In genomic region chr11:66114957-66115356, GRCh38 we compare ENCODE assay signal across 8 cellular contexts. TPM values are rescaled to one million over a fixed set of nuclear protein-coding genes. Genes with fewer than 3 reads are reported as not detected.
DNase-seq lines count a peak whose midpoint lies in the region; ATAC-seq and TF ChIP-seq lines count a peak whose summit lies in the region.
"Not testable (repeated sequence)": the region's sequence is repeated elsewhere in the genome, so short reads cannot be mapped to it uniquely, and the experiment has no call there.

No MANE protein-coding gene starts in this region.

- H3K9me3 ChIP-seq in A673 (ENCODE audit: low read depth, low read length, poor library complexity, severe bottlenecking); HEK293 (ENCODE audit: control insufficient read depth, insufficient read depth, low read depth, low read length); OCI-LY7 (ENCODE audit: low read length); endodermal cell (ENCODE audit: control insufficient read depth, low read length): not testable (repeated sequence)

- WGBS in endodermal cell (ENCODE audit: insufficient coverage in 1 of 2, insufficient read length in 1 of 2), 2 experiments = 100% methylated on average over 3 of the region's 3 CpGs; no CpG with 5 or more reads in 1 of the 2 experiments

- not testable (repeated sequence) for H3K27me3 Mint-ChIP-seq in activated CD4-positive, alpha-beta T cell treated with anti-CD3 and anti-CD28 coated beads, Interleukin-2, amount 10 ng/mL, durations not matched to agents 7 days and 5 days; activated naive CD4-positive, alpha-beta T cell treated with anti-CD3 and anti-CD28 coated beads, Interleukin-2, amount 10 ng/mL, durations not matched to agents 7 days and 5 days; endodermal cell (ENCODE audit: insufficient read depth); naive thymus-derived CD8-positive, alpha-beta T cell

- H3K27ac ChIP-seq in A673 (ENCODE audit: low read depth, low read length, poor library complexity, severe bottlenecking) (peak overlapping the region; percentile 72), OCI-LY7 (ENCODE audit: low read depth, low read length, poor library complexity, severe bottlenecking) (peak overlapping the region; percentile 53)
- H3K27ac ChIP-seq in HEK293 (ENCODE audit: extremely low read depth, low read depth, low read length); endodermal cell (ENCODE audit: low read depth, low read length): not testable (repeated sequence)

- BruUV-seq in A673 (replicated peaks; lab: Mats Ljungman, UMichigan); OCI-LY7 (replicated peaks; lab: Mats Ljungman, UMichigan): not testable (repeated sequence)

- not testable (repeated sequence) for H3K36me3 ChIP-seq in A673 (ENCODE audit: insufficient read depth, low read length, poor library complexity, severe bottlenecking); HEK293 (ENCODE audit: control insufficient read depth in 2 of 2, insufficient read depth in 1 of 2, low read length in 2 of 2); OCI-LY7 (ENCODE audit: insufficient read depth, low read length); endodermal cell (ENCODE audit: control insufficient read depth, insufficient read depth, low read length)

- H3K27ac Mint-ChIP-seq in activated CD4-positive, alpha-beta T cell treated with anti-CD3 and anti-CD28 coated beads, Interleukin-2, amount 10 ng/mL, durations not matched to agents 7 days and 5 days = peak overlapping the region; percentile 92
- peak overlapping the region; percentile 90 for H3K27ac Mint-ChIP-seq in activated naive CD4-positive, alpha-beta T cell treated with anti-CD3 and anti-CD28 coated beads, Interleukin-2, amount 10 ng/mL, durations not matched to agents 7 days and 5 days
- H3K27ac Mint-ChIP-seq in endodermal cell = peak overlapping the region; percentile 17
- peak overlapping the region; percentile 84 to 95 (median 92) for H3K27ac Mint-ChIP-seq in naive thymus-derived CD8-positive, alpha-beta T cell
- H3K27ac Mint-ChIP-seq in stimulated activated effector memory CD8-positive, alpha-beta T cell treated with anti-CD3 and anti-CD28 coated beads, Interleukin-12 subunit alpha, Interleukin-12 subunit beta, amount 100 ng/mL, for 72 hours = peak overlapping the region; percentile 91

- H3K9ac ChIP-seq in endodermal cell (ENCODE audit: extremely low read depth, low read length, poor library complexity, severe bottlenecking) = not testable (repeated sequence)

- not testable (repeated sequence) for H3K27me3 ChIP-seq in A673 (replicated peaks; ENCODE audit: insufficient read depth, low read depth, low read length, poor library complexity); endodermal cell (ENCODE audit: control insufficient read depth, insufficient read depth, low read length, poor library complexity, severe bottlenecking)

- not testable (repeated sequence) for ATAC-seq in naive thymus-derived CD8-positive, alpha-beta T cell; stimulated activated effector memory CD8-positive, alpha-beta T cell treated with anti-CD3 and anti-CD28 coated beads, Interleukin-12 subunit alpha, Interleukin-12 subunit beta, amount 100 ng/mL, for 72 hours

- H3K9me3 Mint-ChIP-seq in activated CD4-positive, alpha-beta T cell treated with anti-CD3 and anti-CD28 coated beads, Interleukin-2, amount 10 ng/mL, durations not matched to agents 7 days and 5 days; activated naive CD4-positive, alpha-beta T cell treated with anti-CD3 and anti-CD28 coated beads, Interleukin-2, amount 10 ng/mL, durations not matched to agents 7 days and 5 days; endodermal cell; naive thymus-derived CD8-positive, alpha-beta T cell; stimulated activated effector memory CD8-positive, alpha-beta T cell treated with anti-CD3 and anti-CD28 coated beads, Interleukin-12 subunit alpha, Interleukin-12 subunit beta, amount 100 ng/mL, for 72 hours: not testable (repeated sequence)

- CTCF ChIA-PET in A673 (lab: Charles Lee) = interaction anchor here (0.6 kb wide), 1 partner anchor 12 kb away, joined by 3 read pairs; no protein-coding TSS in a partner anchor
- CTCF ChIA-PET in HEK293 (lab: Yijun Ruan, JAX) = interaction anchor here (0.6 to 4.9 kb wide), 5 partner anchors 17 to 149 kb away, joined by 3 to 30 read pairs (median 5); no protein-coding TSS in a partner anchor
- CTCF ChIA-PET in OCI-LY7 (lab: Charles Lee; ENCODE audit: unreplicated experiment) = not testable (repeated sequence)
- CTCF ChIA-PET in activated CD4-positive, alpha-beta T cell treated with anti-CD3 and anti-CD28 coated beads, Interleukin-2, amount 10 ng/mL, durations not matched to agents 7 days and 5 days (lab: Charles Lee) = interaction anchor here (0.6 to 1.9 kb wide), 7 partner anchors 7 to 128 kb away, joined by 3 to 7 read pairs (median 3); no protein-coding TSS in a partner anchor
- CTCF ChIA-PET in activated naive CD4-positive, alpha-beta T cell treated with anti-CD3 and anti-CD28 coated beads, Interleukin-2, amount 10 ng/mL, durations not matched to agents 7 days and 5 days (lab: Charles Lee) = interaction anchor here (0.7 to 2.6 kb wide), 6 partner anchors 9 to 47 kb away, joined by 3 to 19 read pairs (median 5); no protein-coding TSS in a partner anchor

- not testable (repeated sequence) for H4K20me1 ChIP-seq in OCI-LY7 (ENCODE audit: insufficient read depth, low read length)

- peak overlapping the region; percentile 22; the same call in 1 of the 2 replicates for H2AFZ ChIP-seq in OCI-LY7 (ENCODE audit: low read length)

- H3K36me3 Mint-ChIP-seq in activated CD4-positive, alpha-beta T cell treated with anti-CD3 and anti-CD28 coated beads, Interleukin-2, amount 10 ng/mL, durations not matched to agents 7 days and 5 days (ENCODE audit: low read depth); activated naive CD4-positive, alpha-beta T cell treated with anti-CD3 and anti-CD28 coated beads, Interleukin-2, amount 10 ng/mL, durations not matched to agents 7 days and 5 days; endodermal cell (ENCODE audit: low read depth); naive thymus-derived CD8-positive, alpha-beta T cell; stimulated activated effector memory CD8-positive, alpha-beta T cell treated with anti-CD3 and anti-CD28 coated beads, Interleukin-12 subunit alpha, Interleukin-12 subunit beta, amount 100 ng/mL, for 72 hours: not testable (repeated sequence)

- H3K9me2 ChIP-seq in OCI-LY7 (ENCODE audit: insufficient read depth, low read length) = not testable (repeated sequence)

- POLR2A ChIA-PET in A673 (lab: Charles Lee; ENCODE audit: low non-redundant PET) = interaction anchor here (0.6 to 1.1 kb wide), 2 partner anchors 11 to 204 kb away, joined by 7 to 9 read pairs; no protein-coding TSS in a partner anchor
- POLR2A ChIA-PET in HEK293 (lab: Yijun Ruan, JAX) = interaction anchor here (0.7 kb wide), 1 partner anchor 48 kb away, joined by 3 read pairs; no protein-coding TSS in a partner anchor
- POLR2A ChIA-PET in OCI-LY7 (lab: Charles Lee) = interaction anchor here (0.6 to 4.0 kb wide), 9 partner anchors 10 to 799 kb away, joined by 3 to 48 read pairs (median 4); no protein-coding TSS in a partner anchor
- POLR2A ChIA-PET in activated CD4-positive, alpha-beta T cell treated with anti-CD3 and anti-CD28 coated beads, Interleukin-2, amount 10 ng/mL, durations not matched to agents 7 days and 5 days (lab: Charles Lee) = not testable (repeated sequence)
- POLR2A ChIA-PET in naive thymus-derived CD8-positive, alpha-beta T cell (lab: Charles Lee) = interaction anchor here (0.6 to 7.3 kb wide), 14 partner anchors 9 to 475 kb away, joined by 3 to 89 read pairs (median 8); partner anchors contain the start of gene PACS1

- not testable (repeated sequence) for DNase-seq in A673 (ENCODE audit: low spot score); OCI-LY7 (ENCODE audit: low spot score); activated CD4-positive, alpha-beta T cell treated with anti-CD3 and anti-CD28 coated beads, Interleukin-2, amount 10 ng/mL, durations not matched to agents 7 days and 5 days; activated naive CD4-positive, alpha-beta T cell treated with anti-CD3 and anti-CD28 coated beads, Interleukin-2, amount 10 ng/mL, durations not matched to agents 7 days and 5 days; endodermal cell; naive thymus-derived CD8-positive, alpha-beta T cell; stimulated activated effector memory CD8-positive, alpha-beta T cell treated with anti-CD3 and anti-CD28 coated beads, Interleukin-12 subunit alpha, Interleukin-12 subunit beta, amount 100 ng/mL, for 72 hours (ENCODE audit: low spot score in 2 of 2)

- H3K4me1 ChIP-seq in A673 (ENCODE audit: insufficient read depth, low read length, poor library complexity, severe bottlenecking) (peaks cover 76% of the 10 kb centered on the region), HEK293 (ENCODE audit: control insufficient read depth, insufficient read depth, low read length) (peaks cover 16% of the 10 kb centered on the region; the same call in 1 of the 2 replicates), OCI-LY7 (ENCODE audit: insufficient read depth, low read length, poor library complexity, severe bottlenecking) (peaks cover 77% of the 10 kb centered on the region), endodermal cell (ENCODE audit: control insufficient read depth, insufficient read depth, low read length) (peaks cover 21% of the 10 kb centered on the region)

- peak overlapping the region; percentile 66 for H3K4me3 Mint-ChIP-seq in activated CD4-positive, alpha-beta T cell treated with anti-CD3 and anti-CD28 coated beads, Interleukin-2, amount 10 ng/mL, durations not matched to agents 7 days and 5 days
- H3K4me3 Mint-ChIP-seq in activated naive CD4-positive, alpha-beta T cell treated with anti-CD3 and anti-CD28 coated beads, Interleukin-2, amount 10 ng/mL, durations not matched to agents 7 days and 5 days = peak overlapping the region; percentile 48
- not testable (repeated sequence) for H3K4me3 Mint-ChIP-seq in endodermal cell
- H3K4me3 Mint-ChIP-seq in naive thymus-derived CD8-positive, alpha-beta T cell = peak overlapping the region; percentile 57 to 83 (median 80)
- H3K4me3 Mint-ChIP-seq in stimulated activated effector memory CD8-positive, alpha-beta T cell treated with anti-CD3 and anti-CD28 coated beads, Interleukin-12 subunit alpha, Interleukin-12 subunit beta, amount 100 ng/mL, for 72 hours = peak overlapping the region; percentile 64

- peak overlapping the region; percentile 61 for H3K4me2 ChIP-seq in OCI-LY7 (ENCODE audit: low read length)

- peaks cover 16% of the 10 kb centered on the region; the same call in 1 of the 2 replicates for H3K79me2 ChIP-seq in OCI-LY7 (ENCODE audit: insufficient read depth, low read depth, low read length)

- intact Hi-C loops in A673 (cut with micrococcal nuclease; ENCODE audit: unreplicated experiment) = loop anchor here (5.0 kb wide), 1 partner anchor 43 kb away; the partner anchor contains the start of gene PACS1
- intact Hi-C loops in OCI-LY7 (cut with micrococcal nuclease; ENCODE audit: unreplicated experiment) = not testable (repeated sequence)

- H3K4me3 ChIP-seq in A673 (ENCODE audit: low read depth, low read length, poor library complexity, severe bottlenecking) (peak overlapping the region; percentile 17), OCI-LY7 (ENCODE audit: low read depth, low read length, poor library complexity, severe bottlenecking) (peak overlapping the region; percentile 56)
- H3K4me3 ChIP-seq in HEK293 (ENCODE audit: low read depth, low read length); endodermal cell (ENCODE audit: low read length): not testable (repeated sequence)

- peaks cover 85% of the 10 kb centered on the region for H3K4me1 Mint-ChIP-seq in activated CD4-positive, alpha-beta T cell treated with anti-CD3 and anti-CD28 coated beads, Interleukin-2, amount 10 ng/mL, durations not matched to agents 7 days and 5 days
- H3K4me1 Mint-ChIP-seq in activated naive CD4-positive, alpha-beta T cell treated with anti-CD3 and anti-CD28 coated beads, Interleukin-2, amount 10 ng/mL, durations not matched to agents 7 days and 5 days = peaks cover 83% of the 10 kb centered on the region
- peaks cover 58% of the 10 kb centered on the region for H3K4me1 Mint-ChIP-seq in endodermal cell
- peaks cover 53 to 97% (median 95%) of the 10 kb centered on the region in 4 donors for H3K4me1 Mint-ChIP-seq in naive thymus-derived CD8-positive, alpha-beta T cell
- H3K4me1 Mint-ChIP-seq in stimulated activated effector memory CD8-positive, alpha-beta T cell treated with anti-CD3 and anti-CD28 coated beads, Interleukin-12 subunit alpha, Interleukin-12 subunit beta, amount 100 ng/mL, for 72 hours = peaks cover 71% of the 10 kb centered on the region

- not testable (repeated sequence) for TF ChIP-seq CTCF in A673 (conservative IDR thresholded peaks at IDR 0.05; ENCODE audit: low read depth, low read length); HEK293 (tag by site-specific recombination; IDR thresholded peaks at IDR 0.05); OCI-LY7 (conservative IDR thresholded peaks at IDR 0.05; ENCODE audit: low read length); endodermal cell (conservative IDR thresholded peaks at IDR 0.05)

RNA-seq across cellular contexts. Expression of gene PACS1, which starts 44.9 kb away (rescaled TPM):
- total RNA-seq in A673 (2021) (75.7 and 79.1 TPM in 2 replicates), OCI-LY7 (2022) (50.5 and 52.5 TPM in 2 replicates), endodermal cell (10 to 100 TPM; 67.0 to 67.1 TPM)
- total RNA-seq in OCI-LY7 (2014; rRNA removed; shearing (Covaris generic)) = 21.2 and 23.7 TPM in 2 replicates
- total RNA-seq in activated CD4-positive, alpha-beta T cell treated with anti-CD3 and anti-CD28 coated beads, Interleukin-2, amount 10 ng/mL, durations not matched to agents 7 days and 5 days = 100 to 1,000 TPM; 109 TPM
- polyA plus RNA-seq in endodermal cell (2013, experiment 1 of 2) = 33.7 TPM
- 31.8 TPM for polyA plus RNA-seq in endodermal cell (2013, experiment 2 of 2)
- total RNA-seq in naive thymus-derived CD8-positive, alpha-beta T cell = 100 to 1,000 TPM; 312 to 317 TPM
- 10 to 100 TPM; 35.9 to 98.8 (median 49.9) TPM for polyA plus RNA-seq in naive thymus-derived CD8-positive, alpha-beta T cell

Comparison
In these comparisons a context has a peak if more than half of its experiments do, and no peak if none do; other contexts are left out.
1. H3K27ac Mint-ChIP-seq: peak in every context shown above with its lines; median percentile 92 in activated CD4-positive, alpha-beta T cell treated with anti-CD3 and anti-CD28 coated beads, Interleukin-2, amount 10 ng/mL, durations not matched to agents 7 days and 5 days; 92 in naive thymus-derived CD8-positive, alpha-beta T cell; 91 in stimulated activated effector memory CD8-positive, alpha-beta T cell treated with anti-CD3 and anti-CD28 coated beads, Interleukin-12 subunit alpha, Interleukin-12 subunit beta, amount 100 ng/mL, for 72 hours; 90 in activated naive CD4-positive, alpha-beta T cell treated with anti-CD3 and anti-CD28 coated beads, Interleukin-2, amount 10 ng/mL, durations not matched to agents 7 days and 5 days; 17 in endodermal cell.